Comparison of ENCODE assay signal across 8 cellular contexts in genomic region chr18:21740474-21740723, GRCh38. TPM values are rescaled to one million over a fixed set of nuclear protein-coding genes. Genes with fewer than 3 reads are reported as not detected.
DNase-seq lines count a peak whose midpoint lies in the region; ATAC-seq and TF ChIP-seq lines count a peak whose summit lies in the region.

No MANE protein-coding gene starts in this region.

- H3K27ac ChIP-seq in dorsolateral prefrontal cortex: peak overlapping the region in 56 of 59 donors; percentile 5 to 100 (median 99)

- intact Hi-C loops in dorsolateral prefrontal cortex (cut with DNase I): loop anchor here (1.0 to 2.0 kb wide), 2 partner anchors 36 to 128 kb away; partner anchors contain the start of genes ABHD3 (in 2 of the 2) and SNRPD1 (in 1 of the 2)

- H3K27me3 ChIP-seq in dorsolateral prefrontal cortex: no peaks in the 10 kb centered on the region

- peak; percentile 82 for DNase-seq in CMK (ENCODE audit: low read depth)
- DNase-seq in T-helper 22 cell (ENCODE audit: low read depth): peak; percentile 97
- DNase-seq in dorsolateral prefrontal cortex: peak; percentile 96 to 99 (median 98)
- DNase-seq in mesenteric fat pad (ENCODE audit: low spot score): peak; percentile 100
- peak; percentile 98 for DNase-seq in stimulated activated naive CD4-positive, alpha-beta T cell treated with Interleukin-2 at 50 U/mL for 16 hours (lab: John Stamatoyannopoulos, UW)
- no peak for DNase-seq in effector CD4-positive, alpha-beta T cell

- peak; percentile 95 for ATAC-seq in GM19455 (IDR thresholded peaks at IDR 0.05; ENCODE audit: unreplicated experiment)
- ATAC-seq in HG03521 (IDR thresholded peaks at IDR 0.05; ENCODE audit: unreplicated experiment): peak; percentile 96

- peak overlapping the region; percentile 69 to 99 (median 90) for H3K4me3 ChIP-seq in dorsolateral prefrontal cortex

- peak in 20 of 56 donors; percentile 4 to 54 (median 23) for TF ChIP-seq CTCF in dorsolateral prefrontal cortex (IDR thresholded peaks at IDR 0.05 in 54 of 56, conservative IDR thresholded peaks at IDR 0.05 in 2 of 56; ENCODE audit: low read depth in 1 of 56, partially characterized antibody in 56 of 56)

RNA-seq across cellular contexts. Expression of gene MIB1, which starts 0.2 kb away (rescaled TPM):
- 10 to 100 TPM; 47.7 to 85.3 (median 59.8) TPM for total RNA-seq in dorsolateral prefrontal cortex
- 30.4 TPM for total RNA-seq in mesenteric fat pad

RNA-seq across cellular contexts. Expression of gene ABHD3, which starts 35.8 kb away (rescaled TPM):
- total RNA-seq in dorsolateral prefrontal cortex: 10 to 100 TPM in 106 of 120 experiments, 1 to 10 TPM in 14; 7.1 to 49.7 (median 14.0) TPM
- total RNA-seq in mesenteric fat pad: 23.9 TPM
